1 cellular context compared by ENCODE assay signal in the genomic region with DNA sequence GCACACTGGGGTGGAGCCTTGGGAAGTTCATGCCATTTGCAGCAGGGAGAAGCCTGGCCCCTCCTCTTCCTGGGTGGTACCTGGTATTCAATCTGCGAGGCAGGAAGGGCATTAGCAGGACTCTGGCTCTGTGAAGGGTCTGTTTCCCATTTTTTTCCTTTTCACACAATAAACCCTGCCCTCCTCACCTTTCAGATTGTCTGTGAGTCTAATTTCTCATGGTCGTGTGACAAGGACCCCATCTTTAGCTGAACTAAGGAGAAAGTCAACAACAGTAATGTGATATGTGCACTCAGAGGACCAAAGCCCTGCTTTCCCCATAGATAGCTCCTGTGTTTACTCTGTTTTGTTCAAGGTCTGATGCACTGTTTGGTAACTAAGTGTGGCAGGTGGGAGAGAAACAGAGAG.
TF ChIP-seq lines count a peak whose summit lies in the region.

No MANE protein-coding gene starts in this region.

TF ChIP-seq in HepG2, 621 proteins besides CTCF, POLR2A, EP300 and RAD21 (continues in another document):
- no peak for TF ChIP-seq MTA3 (CRISPR knock-in tag; IDR thresholded peaks at IDR 0.05)
- TF ChIP-seq, protein P1, sequence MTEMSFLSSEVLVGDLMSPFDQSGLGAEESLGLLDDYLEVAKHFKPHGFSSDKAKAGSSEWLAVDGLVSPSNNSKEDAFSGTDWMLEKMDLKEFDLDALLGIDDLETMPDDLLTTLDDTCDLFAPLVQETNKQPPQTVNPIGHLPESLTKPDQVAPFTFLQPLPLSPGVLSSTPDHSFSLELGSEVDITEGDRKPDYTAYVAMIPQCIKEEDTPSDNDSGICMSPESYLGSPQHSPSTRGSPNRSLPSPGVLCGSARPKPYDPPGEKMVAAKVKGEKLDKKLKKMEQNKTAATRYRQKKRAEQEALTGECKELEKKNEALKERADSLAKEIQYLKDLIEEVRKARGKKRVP (CRISPR knock-in tag; IDR thresholded peaks at IDR 0.05): peak in 1 of 2 experiments; percentile 65; a peak in 2 of 4 replicates
- no peak for TF ChIP-seq E2F2 (CRISPR knock-in tag; IDR thresholded peaks at IDR 0.05; ENCODE audit: borderline replicate concordance)
- no peak for TF ChIP-seq ZNF639 (CRISPR knock-in tag; conservative IDR thresholded peaks at IDR 0.05)
- peak; percentile 77 for TF ChIP-seq ZNF501 (CRISPR knock-in tag; IDR thresholded peaks at IDR 0.05)
- TF ChIP-seq, protein P2, sequence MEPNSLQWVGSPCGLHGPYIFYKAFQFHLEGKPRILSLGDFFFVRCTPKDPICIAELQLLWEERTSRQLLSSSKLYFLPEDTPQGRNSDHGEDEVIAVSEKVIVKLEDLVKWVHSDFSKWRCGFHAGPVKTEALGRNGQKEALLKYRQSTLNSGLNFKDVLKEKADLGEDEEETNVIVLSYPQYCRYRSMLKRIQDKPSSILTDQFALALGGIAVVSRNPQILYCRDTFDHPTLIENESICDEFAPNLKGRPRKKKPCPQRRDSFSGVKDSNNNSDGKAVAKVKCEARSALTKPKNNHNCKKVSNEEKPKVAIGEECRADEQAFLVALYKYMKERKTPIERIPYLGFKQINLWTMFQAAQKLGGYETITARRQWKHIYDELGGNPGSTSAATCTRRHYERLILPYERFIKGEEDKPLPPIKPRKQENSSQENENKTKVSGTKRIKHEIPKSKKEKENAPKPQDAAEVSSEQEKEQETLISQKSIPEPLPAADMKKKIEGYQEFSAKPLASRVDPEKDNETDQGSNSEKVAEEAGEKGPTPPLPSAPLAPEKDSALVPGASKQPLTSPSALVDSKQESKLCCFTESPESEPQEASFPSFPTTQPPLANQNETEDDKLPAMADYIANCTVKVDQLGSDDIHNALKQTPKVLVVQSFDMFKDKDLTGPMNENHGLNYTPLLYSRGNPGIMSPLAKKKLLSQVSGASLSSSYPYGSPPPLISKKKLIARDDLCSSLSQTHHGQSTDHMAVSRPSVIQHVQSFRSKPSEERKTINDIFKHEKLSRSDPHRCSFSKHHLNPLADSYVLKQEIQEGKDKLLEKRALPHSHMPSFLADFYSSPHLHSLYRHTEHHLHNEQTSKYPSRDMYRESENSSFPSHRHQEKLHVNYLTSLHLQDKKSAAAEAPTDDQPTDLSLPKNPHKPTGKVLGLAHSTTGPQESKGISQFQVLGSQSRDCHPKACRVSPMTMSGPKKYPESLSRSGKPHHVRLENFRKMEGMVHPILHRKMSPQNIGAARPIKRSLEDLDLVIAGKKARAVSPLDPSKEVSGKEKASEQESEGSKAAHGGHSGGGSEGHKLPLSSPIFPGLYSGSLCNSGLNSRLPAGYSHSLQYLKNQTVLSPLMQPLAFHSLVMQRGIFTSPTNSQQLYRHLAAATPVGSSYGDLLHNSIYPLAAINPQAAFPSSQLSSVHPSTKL (CRISPR knock-in tag; IDR thresholded peaks at IDR 0.05): peak; percentile 93
- no peak for TF ChIP-seq SMARCC2 (IDR thresholded peaks at IDR 0.05)
- no peak; the same call in 1 of the 2 replicates for TF ChIP-seq ATF1 (CRISPR knock-in tag; IDR thresholded peaks at IDR 0.05)
- TF ChIP-seq SIX4 (CRISPR knock-in tag; IDR thresholded peaks at IDR 0.05): peak; percentile 95
- no peak for TF ChIP-seq ZNF383 (CRISPR knock-in tag; IDR thresholded peaks at IDR 0.05; ENCODE audit: borderline replicate concordance)
- no peak for TF ChIP-seq ZNF839 (CRISPR knock-in tag; IDR thresholded peaks at IDR 0.05; ENCODE audit: borderline replicate concordance)
- peak; percentile 68; the same call in 1 of the 2 replicates for TF ChIP-seq FOXK2 (IDR thresholded peaks at IDR 0.05)
- no peak for TF ChIP-seq PHB2 (IDR thresholded peaks at IDR 0.05; ENCODE audit: partially characterized antibody)
- TF ChIP-seq PPARG (CRISPR knock-in tag; conservative IDR thresholded peaks at IDR 0.05): no peak
- no peak for TF ChIP-seq SCMH1 (CRISPR knock-in tag; IDR thresholded peaks at IDR 0.05; ENCODE audit: borderline replicate concordance)
- TF ChIP-seq, protein P3, sequence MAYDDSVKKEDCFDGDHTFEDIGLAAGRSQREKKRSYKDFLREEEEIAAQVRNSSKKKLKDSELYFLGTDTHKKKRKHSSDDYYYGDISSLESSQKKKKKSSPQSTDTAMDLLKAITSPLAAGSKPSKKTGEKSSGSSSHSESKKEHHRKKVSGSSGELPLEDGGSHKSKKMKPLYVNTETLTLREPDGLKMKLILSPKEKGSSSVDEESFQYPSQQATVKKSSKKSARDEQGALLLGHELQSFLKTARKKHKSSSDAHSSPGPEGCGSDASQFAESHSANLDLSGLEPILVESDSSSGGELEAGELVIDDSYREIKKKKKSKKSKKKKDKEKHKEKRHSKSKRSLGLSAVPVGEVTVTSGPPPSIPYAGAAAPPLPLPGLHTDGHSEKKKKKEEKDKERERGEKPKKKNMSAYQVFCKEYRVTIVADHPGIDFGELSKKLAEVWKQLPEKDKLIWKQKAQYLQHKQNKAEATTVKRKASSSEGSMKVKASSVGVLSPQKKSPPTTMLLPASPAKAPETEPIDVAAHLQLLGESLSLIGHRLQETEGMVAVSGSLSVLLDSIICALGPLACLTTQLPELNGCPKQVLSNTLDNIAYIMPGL (CRISPR knock-in tag; IDR thresholded peaks at IDR 0.05; ENCODE audit: borderline replicate concordance in 1 of 2, low read depth in 1 of 2): 0 out of 4 replicates have a peak, but pooled peaks of 1 of the 2 experiments have one; percentile 32
- no peak for TF ChIP-seq ZNF430 (CRISPR knock-in tag; IDR thresholded peaks at IDR 0.05)
- peak; percentile 65; the same call in 1 of the 2 replicates for TF ChIP-seq HMG20A (CRISPR knock-in tag; IDR thresholded peaks at IDR 0.05; ENCODE audit: borderline replicate concordance)
- no peak for TF ChIP-seq ARNT (IDR thresholded peaks at IDR 0.05)
- TF ChIP-seq ZNF558 (CRISPR knock-in tag; IDR thresholded peaks at IDR 0.05; ENCODE audit: borderline replicate concordance): no peak
- no peak for TF ChIP-seq ATF7 (IDR thresholded peaks at IDR 0.05)
- no peak for TF ChIP-seq ATF7 (CRISPR knock-in tag; IDR thresholded peaks at IDR 0.05)
- no peak for TF ChIP-seq ZNF101 (CRISPR knock-in tag; IDR thresholded peaks at IDR 0.05; ENCODE audit: borderline replicate concordance, low read depth)
- TF ChIP-seq TBP (CRISPR knock-in tag; IDR thresholded peaks at IDR 0.05): no peak
- TF ChIP-seq RORA (CRISPR knock-in tag; IDR thresholded peaks at IDR 0.05): no peak
- TF ChIP-seq REPIN1 (CRISPR knock-in tag; IDR thresholded peaks at IDR 0.05; ENCODE audit: borderline replicate concordance, low read depth): peak; percentile 40; the same call in 1 of the 2 replicates
- TF ChIP-seq EEA1 (CRISPR knock-in tag; IDR thresholded peaks at IDR 0.05; ENCODE audit: borderline replicate concordance): no peak
- no peak for TF ChIP-seq ZEB1 (IDR thresholded peaks at IDR 0.05; ENCODE audit: insufficient replicate concordance, low read depth)
- peak; percentile 56; the same call in 1 of the 2 replicates for TF ChIP-seq SOX13 (IDR thresholded peaks at IDR 0.05)
- TF ChIP-seq SOX13 (CRISPR knock-in tag; conservative IDR thresholded peaks at IDR 0.05 in 1 of 2, IDR thresholded peaks at IDR 0.05 in 1 of 2): peak in 1 of 2 experiments; percentile 93; a peak in 2 of 4 replicates
- 0 out of 2 replicates have a peak, but pooled peaks have one; percentile 19 for TF ChIP-seq SRF (IDR thresholded peaks at IDR 0.05; ENCODE audit: low read depth, low read length)
- TF ChIP-seq SALL1 (CRISPR knock-in tag; IDR thresholded peaks at IDR 0.05): peak; percentile 89
- peak; percentile 90 for TF ChIP-seq GATAD2A (CRISPR knock-in tag; IDR thresholded peaks at IDR 0.05)
- no peak for TF ChIP-seq NR0B2 (CRISPR knock-in tag; IDR thresholded peaks at IDR 0.05)
- TF ChIP-seq KAT8 (CRISPR knock-in tag; IDR thresholded peaks at IDR 0.05): peak; percentile 73; the same call in 1 of the 2 replicates
- peak; percentile 58; the same call in 1 of the 2 replicates for TF ChIP-seq ZNF792 (CRISPR knock-in tag; IDR thresholded peaks at IDR 0.05)
- TF ChIP-seq MTF2 (CRISPR knock-in tag; IDR thresholded peaks at IDR 0.05; ENCODE audit: borderline replicate concordance): 0 out of 2 replicates have a peak, but pooled peaks have one; percentile 34
- no peak for TF ChIP-seq ZNF646 (CRISPR knock-in tag; IDR thresholded peaks at IDR 0.05)
- no peak for TF ChIP-seq ARID2 (CRISPR knock-in tag; IDR thresholded peaks at IDR 0.05; ENCODE audit: borderline replicate concordance)
